Comparison of ENCODE assay signal across 16 cellular contexts in the genomic region with DNA sequence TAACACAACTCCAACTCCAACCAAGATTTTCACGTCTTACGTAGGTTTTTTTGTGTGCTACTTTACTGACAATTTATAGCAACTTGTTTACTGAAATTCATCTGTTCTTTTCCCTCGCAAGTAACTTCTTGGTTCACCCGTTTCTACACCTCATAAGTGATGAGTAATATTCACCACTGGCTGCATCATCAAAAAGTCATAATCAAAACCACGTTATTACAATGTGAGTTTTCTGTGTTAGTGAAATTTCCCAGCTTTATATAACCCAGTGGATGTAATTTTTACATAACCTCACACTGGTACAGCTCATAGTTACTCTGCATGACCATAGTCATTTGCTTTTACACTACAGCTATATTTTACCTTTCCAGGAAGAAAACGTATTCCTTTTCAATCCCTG.
A peak's percentile ranks its signal among the peaks of the same experiment; 100 is the strongest.
DNase-seq lines count a peak whose midpoint lies in the region; ATAC-seq and TF ChIP-seq lines count a peak whose summit lies in the region.
"Had no signal": no experiment of that assay in that cellular context is flagged by ENCODE, and none has a peak within 500 bp of the region (broad histone marks: within the 10 kb centered on the region; RNA-seq: fewer than 3 reads in every experiment).

No MANE protein-coding gene starts in this region.

- DNase-seq in EH (ENCODE audit: low read depth) (peak; percentile 51), PC-3 (peak; percentile 68), epithelial cell of esophagus (ENCODE audit: low read depth) (peak; percentile 67), mesenchymal stem cell (no peak), CD14-positive monocyte (ENCODE audit: low spot score) (no peak), lower leg skin (ENCODE audit: low spot score in 2 of 2) (no peak)
- DNase-seq in stimulated activated naive B cell treated with anti-CD40 and anti-IgM and Interleukin-4, amounts not matched to agents 10 μg/mL and 1 μg/mL and 100 μg/mL, for 72 hours = no peak
- no peak for DNase-seq in naive thymus-derived CD8-positive, alpha-beta T cell
- DNase-seq: activated CD4-positive, alpha-beta T cell treated with anti-CD3 and anti-CD28 coated beads, Interleukin-2, amount 50 U/mL, for 1 hour; activated naive CD4-positive, alpha-beta T cell treated with anti-CD3 and anti-CD28 coated beads, Interleukin-2, amount 50 U/mL, for 16 hours; BE2C; esophagus squamous epithelium; mucosa of descending colon; NCI-H1930; stimulated activated CD4-positive, alpha-beta T cell treated with anti-CD3 and anti-CD28 coated beads, Interleukin-4, amount 100 ng/mL, for 1 hour had no signal

- no peak overlapping the region for H4K8ac ChIP-seq in mesenchymal stem cell (ENCODE audit: low read length)

- no peak overlapping the region for H3K4me3 Mint-ChIP-seq in CD14-positive monocyte
- no peak overlapping the region for H3K4me3 Mint-ChIP-seq in stimulated activated naive B cell treated with anti-CD40 and anti-IgM and Interleukin-4, amounts not matched to agents 10 μg/mL and 1 μg/mL and 100 μg/mL, for 72 hours
- H3K4me3 Mint-ChIP-seq in naive thymus-derived CD8-positive, alpha-beta T cell = no peak overlapping the region

- no peaks in the 10 kb centered on the region for H3F3A ChIP-seq in PC-3 (ENCODE audit: low read length, unreplicated experiment)

- H3K9me3 Mint-ChIP-seq in CD14-positive monocyte = peaks cover 0 to 4% (median 2%) of the 10 kb centered on the region in 7 donors
- H3K9me3 Mint-ChIP-seq in stimulated activated naive B cell treated with anti-CD40 and anti-IgM and Interleukin-4, amounts not matched to agents 10 μg/mL and 1 μg/mL and 100 μg/mL, for 72 hours = no peaks in the 10 kb centered on the region
- peaks cover 0 to 9% (median 0%) of the 10 kb centered on the region in 9 donors for H3K9me3 Mint-ChIP-seq in naive thymus-derived CD8-positive, alpha-beta T cell

- H3K4ac ChIP-seq in mesenchymal stem cell (ENCODE audit: low read depth in 1 of 2, low read length in 2 of 2) = no peak overlapping the region

- no peak overlapping the region for H2BK12ac ChIP-seq in mesenchymal stem cell (ENCODE audit: low read length in 2 of 2)

- no peak overlapping the region for H4K91ac ChIP-seq in mesenchymal stem cell (ENCODE audit: low read length)

- H3K9ac ChIP-seq in PC-3 (ENCODE audit: low read length) (no peak overlapping the region), mesenchymal stem cell (ENCODE audit: low read length) (peak overlapping the region; percentile 41)

- intact Hi-C loops in PC-3 (cut with micrococcal nuclease) (loop anchor here (10.0 kb wide), 1 partner anchor 428 kb away; a partner anchor contains a TSS), CD14-positive monocyte (cut with micrococcal nuclease) (no loop called here), lower leg skin (cut with DNase I; ENCODE audit: low total_unique reads) (no loop called here)

- H3K27ac ChIP-seq in PC-3 (ENCODE audit: low read length) = no peak overlapping the region
- H3K27ac ChIP-seq in mesenchymal stem cell (ENCODE audit: low read length, poor library complexity, severe bottlenecking) = no peak overlapping the region
- H3K27ac ChIP-seq: esophagus squamous epithelium had no signal

- no peak overlapping the region for H2BK5ac ChIP-seq in mesenchymal stem cell (ENCODE audit: low read depth, low read length, poor library complexity, severe bottlenecking)

- H3K79me1 ChIP-seq in mesenchymal stem cell (replicated peaks; ENCODE audit: low read length, poor library complexity, severe bottlenecking) = no peaks in the 10 kb centered on the region

- H3K9me2 ChIP-seq in PC-3 (replicated peaks; ENCODE audit: low read length) = no peaks in the 10 kb centered on the region

- no peaks in the 10 kb centered on the region for H3K79me2 ChIP-seq in PC-3 (ENCODE audit: low read length)

- H3K36me3 Mint-ChIP-seq in CD14-positive monocyte = no peaks in the 10 kb centered on the region
- no peaks in the 10 kb centered on the region for H3K36me3 Mint-ChIP-seq in stimulated activated naive B cell treated with anti-CD40 and anti-IgM and Interleukin-4, amounts not matched to agents 10 μg/mL and 1 μg/mL and 100 μg/mL, for 72 hours
- no peaks in the 10 kb centered on the region for H3K36me3 Mint-ChIP-seq in naive thymus-derived CD8-positive, alpha-beta T cell

- H3K4me1 ChIP-seq in PC-3 (ENCODE audit: insufficient read depth, low read length) (peaks cover 12% of the 10 kb centered on the region), mesenchymal stem cell (ENCODE audit: control insufficient read depth, insufficient read depth, low read depth, low read length) (no peaks in the 10 kb centered on the region)
- H3K4me1 ChIP-seq: BE2C, esophagus squamous epithelium, HAP-1 had no signal

- H3K27me3 ChIP-seq in PC-3 (ENCODE audit: low read length) (no peaks in the 10 kb centered on the region), mesenchymal stem cell (ENCODE audit: control insufficient read depth in 1 of 2, insufficient read depth in 1 of 2, low read length in 2 of 2) (no peaks in the 10 kb centered on the region)
- H3K27me3 ChIP-seq: BE2C, esophagus squamous epithelium had no signal

- H3K27ac Mint-ChIP-seq in CD14-positive monocyte = no peak overlapping the region
- no peak overlapping the region for H3K27ac Mint-ChIP-seq in stimulated activated naive B cell treated with anti-CD40 and anti-IgM and Interleukin-4, amounts not matched to agents 10 μg/mL and 1 μg/mL and 100 μg/mL, for 72 hours
- no peak overlapping the region for H3K27ac Mint-ChIP-seq in naive thymus-derived CD8-positive, alpha-beta T cell

- no peak overlapping the region for H3K4me2 ChIP-seq in PC-3 (ENCODE audit: low read length)
- no peak overlapping the region for H3K4me2 ChIP-seq in mesenchymal stem cell (ENCODE audit: low read length, poor library complexity, severe bottlenecking)

- H2BK120ac ChIP-seq in mesenchymal stem cell (ENCODE audit: low read depth, low read length) = no peak overlapping the region

- POLR2A ChIA-PET in PC-3 (lab: Charles Lee; ENCODE audit: unreplicated experiment) = no interaction called here
- POLR2A ChIA-PET in naive thymus-derived CD8-positive, alpha-beta T cell (lab: Charles Lee) = no interaction called here

- H3K4me3 ChIP-seq in PC-3 (ENCODE audit: low read length) (no peak overlapping the region), epithelial cell of esophagus (ENCODE audit: low read length) (no peak overlapping the region), mesenchymal stem cell (ENCODE audit: insufficient read depth in 1 of 2, low read depth in 1 of 2, low read length in 2 of 2) (no peak overlapping the region), lower leg skin (ENCODE audit: low read depth, poor library complexity, severe bottlenecking) (no peak overlapping the region)
- H3K4me3 ChIP-seq: esophagus squamous epithelium, HAP-1, mucosa of descending colon had no signal

- H3K27me3 Mint-ChIP-seq in CD14-positive monocyte (ENCODE audit: low read depth in 3 of 3) = peaks cover 0 to 2% (median 0%) of the 10 kb centered on the region in 3 donors
- H3K27me3 Mint-ChIP-seq in stimulated activated naive B cell treated with anti-CD40 and anti-IgM and Interleukin-4, amounts not matched to agents 10 μg/mL and 1 μg/mL and 100 μg/mL, for 72 hours = no peaks in the 10 kb centered on the region
- H3K27me3 Mint-ChIP-seq in naive thymus-derived CD8-positive, alpha-beta T cell = no peaks in the 10 kb centered on the region

- no peak overlapping the region for H2AK5ac ChIP-seq in mesenchymal stem cell (ENCODE audit: low read length, severe bottlenecking)

- no peak overlapping the region for H2BK15ac ChIP-seq in mesenchymal stem cell (ENCODE audit: low read depth, poor library complexity, severe bottlenecking)

- no peaks in the 10 kb centered on the region for H3K4me1 Mint-ChIP-seq in CD14-positive monocyte
- H3K4me1 Mint-ChIP-seq in stimulated activated naive B cell treated with anti-CD40 and anti-IgM and Interleukin-4, amounts not matched to agents 10 μg/mL and 1 μg/mL and 100 μg/mL, for 72 hours = no peaks in the 10 kb centered on the region
- H3K4me1 Mint-ChIP-seq in naive thymus-derived CD8-positive, alpha-beta T cell = no peaks in the 10 kb centered on the region

- H3K23ac ChIP-seq in mesenchymal stem cell (ENCODE audit: low read length in 2 of 2) = no peak overlapping the region

- peak; percentile 53 for ATAC-seq in PC-3
- ATAC-seq in stimulated activated naive B cell treated with anti-CD40 and anti-IgM and Interleukin-4, amounts not matched to agents 10 μg/mL and 1 μg/mL and 100 μg/mL, for 72 hours (replicated peaks) = no peak
- ATAC-seq in naive thymus-derived CD8-positive, alpha-beta T cell = no peak
- ATAC-seq: mucosa of descending colon had no signal

- CTCF ChIA-PET in PC-3 (lab: Charles Lee) = no interaction called here

- no peaks in the 10 kb centered on the region for H3K9me3 ChIP-seq in PC-3 (ENCODE audit: low read length)
- no peaks in the 10 kb centered on the region for H3K9me3 ChIP-seq in mesenchymal stem cell (ENCODE audit: control insufficient read depth, low read length)
- H3K9me3 ChIP-seq: BE2C, esophagus squamous epithelium, HAP-1, mucosa of descending colon had no signal

- H3K36me3 ChIP-seq in PC-3 (ENCODE audit: low read depth, low read length) = no peaks in the 10 kb centered on the region
- H3K36me3 ChIP-seq in mesenchymal stem cell (ENCODE audit: control insufficient read depth in 1 of 2, insufficient read depth in 2 of 2, low read depth in 1 of 2, low read length in 2 of 2) = no peaks in the 10 kb centered on the region
- H3K36me3 ChIP-seq: BE2C, esophagus squamous epithelium, HAP-1 had no signal

- WGBS in mesenchymal stem cell = 92% methylated on average over 6 of the region's 6 CpGs
- 57 to 58% methylated on average over 6 of the region's 6 CpGs for WGBS in lower leg skin, 2 donors

- H4K20me1 ChIP-seq in PC-3 (ENCODE audit: low read length) = no peaks in the 10 kb centered on the region

- peak overlapping the region; percentile 11 for H2AFZ ChIP-seq in PC-3 (ENCODE audit: low read length)
- H2AFZ ChIP-seq in mesenchymal stem cell (ENCODE audit: low read depth, low read length) = no peak overlapping the region

- H3K18ac ChIP-seq in mesenchymal stem cell (ENCODE audit: low read depth in 1 of 2, low read length in 2 of 2) = no peak overlapping the region

- no peak for TF ChIP-seq POLR2A in lower leg skin (IDR thresholded peaks at IDR 0.05)

- no TSS peak for BruUV-seq in PC-3 (replicated peaks; lab: Mats Ljungman, UMichigan)

- H3K14ac ChIP-seq in mesenchymal stem cell (ENCODE audit: low read length in 2 of 2) = no peak overlapping the region

- TF ChIP-seq CTCF in PC-3 (conservative IDR thresholded peaks at IDR 0.05; ENCODE audit: low read depth, low read length) = no peak
- no peak for TF ChIP-seq CTCF in epithelial cell of esophagus (IDR thresholded peaks at IDR 0.05; ENCODE audit: insufficient read depth, low read depth, low read length, missing control alignments)
- TF ChIP-seq CTCF in CD14-positive monocyte (IDR thresholded peaks at IDR 0.05) = no peak
- no peak for TF ChIP-seq CTCF in lower leg skin (IDR thresholded peaks at IDR 0.05)

Comparison
In these comparisons a context has a peak if more than half of its experiments do, and no peak if none do; other contexts are left out.
1. DNase-seq: peak in EH (single experiment), PC-3 (single experiment) and epithelial cell of esophagus (single experiment); none in mesenchymal stem cell (single experiment), CD14-positive monocyte (single experiment), stimulated activated naive B cell treated with anti-CD40 and anti-IgM and Interleukin-4, amounts not matched to agents 10 μg/mL and 1 μg/mL and 100 μg/mL, for 72 hours (single experiment), naive thymus-derived CD8-positive, alpha-beta T cell (0 of 10) and lower leg skin (0 of 2).